ENCODE assay signal across 26 cellular contexts in the genomic region with DNA sequence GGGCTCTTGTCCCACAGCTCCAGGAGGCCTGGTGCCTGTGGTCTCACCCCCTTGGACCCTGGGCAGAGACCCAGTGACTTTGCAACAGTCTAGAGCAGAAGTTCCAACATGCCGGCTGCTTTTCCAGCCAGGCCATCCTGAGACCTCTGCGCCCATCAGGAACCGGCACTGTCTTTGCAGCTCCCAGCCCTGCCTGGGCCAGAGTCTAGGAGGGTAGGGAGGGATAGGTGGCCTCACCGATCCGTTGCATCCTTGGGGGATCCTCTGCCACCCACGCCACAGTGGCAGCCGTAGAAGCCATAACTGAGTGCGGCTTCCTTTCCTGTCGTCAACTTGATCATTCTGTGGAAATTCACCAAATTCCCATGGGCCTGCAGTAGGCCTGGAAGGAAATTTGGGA. TPM values are rescaled to one million over a fixed set of nuclear protein-coding genes. Genes with fewer than 3 reads are reported as not detected.
"Had no signal": no experiment of that assay in that cellular context is flagged by ENCODE, and none has a peak within 500 bp of the region (broad histone marks: within the 10 kb centered on the region; RNA-seq: fewer than 3 reads in every experiment).

No MANE protein-coding gene starts in this region.

- H3K4me3 ChIP-seq: Peyer's patch had no signal

- H3K27me3 ChIP-seq: Peyer's patch had no signal

- H3K9me3 ChIP-seq: Peyer's patch had no signal

- H3K27ac ChIP-seq: Peyer's patch had no signal

- DNase-seq: activated B cell treated with CpG ODN at 0.5 μM for 24 hours; activated CD4-positive, alpha-beta T cell treated with anti-CD3 and anti-CD28 coated beads for 1 hour; activated CD4-positive, alpha-beta T cell treated with anti-CD3 and anti-CD28 coated beads, Interleukin-2, amount 10 ng/mL, durations not matched to agents 24 days and 14 days; activated CD4-positive, alpha-beta T cell treated with anti-CD3 and anti-CD28 coated beads, Interleukin-2, amount 50 U/mL, for 48 hours; activated CD8-positive, alpha-beta memory T cell treated with anti-CD3 and anti-CD28 coated beads, Interleukin-2, amount 10 ng/mL, durations not matched to agents 7 days and 5 days; activated effector memory CD4-positive, alpha-beta T cell treated with Interleukin-2 at 50 U/mL for 16 hours; activated naive CD4-positive, alpha-beta T cell treated with Interleukin-2 at 50 U/mL for 16 hours; activated naive CD8-positive, alpha-beta T cell treated with anti-CD3 and anti-CD28 coated beads, Interleukin-2, amount 50 U/mL, for 24 hours; activated T-cell treated with anti-CD3 and anti-CD28 coated beads, Interleukin-2, amount 50 U/mL, for 24 hours; amygdala; KG1; NCI-H1092; NCI-H1417; NCI-H1930; NCI-H345; NCI-H510A; NCI-H526 treated with DMSO at 0.1 percent for 48 hours; NK-92 treated with Interleukin-12 subunit alpha and Interleukin-12 subunit beta, amount 100 ng/mL, for 24 hours; OCI-M1; Peyer's patch; SHP77 treated with DMSO at 0.1 percent for 48 hours had no signal

- ATAC-seq: activated CD8-positive, alpha-beta memory T cell treated with anti-CD3 and anti-CD28 coated beads, Interleukin-2, amount 10 ng/mL, durations not matched to agents 7 days and 5 days; activated naive CD4-positive, alpha-beta T cell treated with anti-CD3 and anti-CD28 coated beads, Interleukin-2, amount 50 U/mL, for 72 hours; activated naive CD8-positive, alpha-beta T cell treated with anti-CD3 and anti-CD28 coated beads, Interleukin-2, amount 50 U/mL, for 24 hours had no signal

- H3K36me3 ChIP-seq: Peyer's patch had no signal

RNA-seq across cellular contexts. Expression of gene PLA2G2A, which starts 1.3 kb away (rescaled TPM):
- total RNA-seq: activated B cell treated with CpG ODN at 0.5 μM for 24 hours; activated CD4-positive, alpha-beta T cell treated with anti-CD3 and anti-CD28 coated beads, Interleukin-2, amount 10 ng/mL, durations not matched to agents 24 days and 14 days; activated CD8-positive, alpha-beta memory T cell treated with anti-CD3 and anti-CD28 coated beads, Interleukin-2, amount 10 ng/mL, durations not matched to agents 7 days and 5 days; activated naive CD4-positive, alpha-beta T cell treated with anti-CD3 and anti-CD28 coated beads, Interleukin-2, amount 50 U/mL, for 72 hours; activated T-helper 1 cell treated with anti-CD3 and anti-CD28 coated beads, Interleukin-12 subunit alpha, Interleukin-12 subunit beta, Interleukin-2, Interleukin-4 antibody, amounts not matched to agents 30 ng/mL and 10 ng/mL and 1 ng/mL, durations not matched to agents 14 hours and 24 hours and 36 hours; astrocyte; MCF 10A; SK-MEL-5 had no signal

RNA-seq across cellular contexts. Expression of gene PLA2G2E, which starts 54.7 kb away (rescaled TPM):
- total RNA-seq: activated B cell treated with CpG ODN at 0.5 μM for 24 hours; activated CD4-positive, alpha-beta T cell treated with anti-CD3 and anti-CD28 coated beads, Interleukin-2, amount 10 ng/mL, durations not matched to agents 24 days and 14 days; activated CD8-positive, alpha-beta memory T cell treated with anti-CD3 and anti-CD28 coated beads, Interleukin-2, amount 10 ng/mL, durations not matched to agents 7 days and 5 days; activated naive CD4-positive, alpha-beta T cell treated with anti-CD3 and anti-CD28 coated beads, Interleukin-2, amount 50 U/mL, for 72 hours; activated T-helper 1 cell treated with anti-CD3 and anti-CD28 coated beads, Interleukin-12 subunit alpha, Interleukin-12 subunit beta, Interleukin-2, Interleukin-4 antibody, amounts not matched to agents 30 ng/mL and 10 ng/mL and 1 ng/mL, durations not matched to agents 14 hours and 24 hours and 36 hours; astrocyte; MCF 10A; Peyer's patch; SK-MEL-5 had no signal
